In the genomic region with DNA sequence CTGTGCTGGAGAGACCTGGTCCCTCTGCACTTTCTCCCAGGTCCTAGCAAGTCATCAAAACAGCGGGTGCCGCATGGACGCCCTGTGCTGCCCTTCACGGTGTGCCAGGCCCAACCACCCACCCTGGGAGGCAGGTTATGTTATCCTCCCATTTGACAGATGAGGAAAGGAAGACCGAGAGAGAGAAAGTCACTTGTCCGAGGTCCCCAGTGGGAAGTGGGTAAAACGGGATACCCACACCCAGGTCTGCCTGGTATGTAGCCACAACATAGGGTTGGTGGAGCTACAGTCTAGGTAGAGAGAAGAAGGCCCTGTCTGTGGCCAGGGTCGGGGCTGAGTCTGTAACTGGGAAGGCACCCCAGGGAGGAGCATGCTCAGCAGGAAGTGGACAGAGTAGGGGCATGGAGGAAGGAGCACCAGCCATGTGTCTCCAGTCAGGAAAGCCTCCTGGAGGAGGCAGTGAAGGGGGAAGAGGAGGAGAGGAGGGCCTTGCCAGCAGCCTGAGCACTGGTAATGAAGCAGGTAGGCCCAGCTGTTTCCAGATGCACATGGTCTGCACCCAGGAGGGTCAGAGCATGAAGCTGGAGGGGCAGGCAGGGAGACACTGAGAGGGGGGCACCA, we compare ENCODE assay signal across 11 cellular contexts.
DNase-seq lines count a peak whose midpoint lies in the region; ATAC-seq and TF ChIP-seq lines count a peak whose summit lies in the region.
"Had no signal": no experiment of that assay in that cellular context is flagged by ENCODE, and none has a peak within 500 bp of the region (broad histone marks: within the 10 kb centered on the region; RNA-seq: fewer than 3 reads in every experiment).

No MANE protein-coding gene starts in this region.

- H3K27ac Mint-ChIP-seq in activated naive CD8-positive, alpha-beta T cell, result peak overlapping the region; percentile 78

- peaks cover 36% of the 10 kb centered on the region for H3K4me1 ChIP-seq in muscle layer of colon (ENCODE audit: insufficient read depth, low read length)
- H3K4me1 ChIP-seq in vagina, result peaks cover 58% of the 10 kb centered on the region

- H3K9me3 ChIP-seq in muscle layer of colon (ENCODE audit: low read length) (no peaks in the 10 kb centered on the region), vagina (no peaks in the 10 kb centered on the region)

- no peaks in the 10 kb centered on the region for H3K27me3 Mint-ChIP-seq in activated naive CD8-positive, alpha-beta T cell

- peaks cover 86% of the 10 kb centered on the region for H3K4me1 Mint-ChIP-seq in activated naive CD8-positive, alpha-beta T cell (ENCODE audit: low read depth)

- intact Hi-C loops in left ventricle myocardium superior (cut with micrococcal nuclease) (no loop called here), cardiac septum (cut with DNase I) (loop anchor here (5.0 kb wide), 1 partner anchor 151 kb away; no protein-coding TSS in a partner anchor), vagina (cut with DNase I) (no loop called here)

- no peak overlapping the region for H3K9ac ChIP-seq in muscle layer of colon (ENCODE audit: low read length)

- H3K36me3 Mint-ChIP-seq in activated naive CD8-positive, alpha-beta T cell, result no peaks in the 10 kb centered on the region

- no peaks in the 10 kb centered on the region for H3K36me3 ChIP-seq in muscle layer of colon (ENCODE audit: insufficient read depth, low read length)
- H3K36me3 ChIP-seq in vagina, result no peaks in the 10 kb centered on the region

- H3K27me3 ChIP-seq in muscle layer of colon (ENCODE audit: control insufficient read depth in 1 of 2, insufficient read depth in 2 of 2, low read length in 2 of 2) (no peaks in the 10 kb centered on the region), vagina (no peaks in the 10 kb centered on the region)

- H3K27ac ChIP-seq in muscle layer of colon (ENCODE audit: low read depth, low read length) (peak overlapping the region; percentile 49), vagina (peak overlapping the region; percentile 77)

- no peak overlapping the region for H3K4me3 ChIP-seq in muscle layer of colon (ENCODE audit: low read depth in 1 of 2, low read length in 2 of 2)
- no peak overlapping the region for H3K4me3 ChIP-seq in vagina
- H3K4me3 ChIP-seq in foreskin fibroblast (ENCODE audit: low read depth in 1 of 2, low read length in 2 of 2), result no peak overlapping the region

- TF ChIP-seq POLR2A in vagina (IDR thresholded peaks at IDR 0.05), result no peak

- no peak for TF ChIP-seq CTCF in vagina (IDR thresholded peaks at IDR 0.05)
- TF ChIP-seq CTCF in foreskin fibroblast (IDR thresholded peaks at IDR 0.05; ENCODE audit: low read depth, low read length), result no peak

- ATAC-seq in left ventricle myocardium superior (peak; percentile 5), HG03521 (IDR thresholded peaks at IDR 0.05; ENCODE audit: unreplicated experiment) (no peak)

- H3K9me3 Mint-ChIP-seq in activated naive CD8-positive, alpha-beta T cell (ENCODE audit: low read depth), result no peaks in the 10 kb centered on the region

- peak overlapping the region; percentile 34 for H3K4me3 Mint-ChIP-seq in activated naive CD8-positive, alpha-beta T cell

- DNase-seq in left ventricle myocardium superior (no peak), cardiac septum (ENCODE audit: low spot score) (no peak), vagina (ENCODE audit: extremely low spot score in 2 of 2) (peak in 1 of 2 donors; percentile 85), SKM-1 (lab: John Stamatoyannopoulos, UW; ENCODE audit: unreplicated experiment) (no peak), foreskin fibroblast (no peak)
- DNase-seq: glutamatergic neuron, NCI-H2081 treated with DMSO at 0.1 percent for 48 hours, T1000 had no signal
